33 cellular contexts compared by ENCODE assay signal in the genomic region with DNA sequence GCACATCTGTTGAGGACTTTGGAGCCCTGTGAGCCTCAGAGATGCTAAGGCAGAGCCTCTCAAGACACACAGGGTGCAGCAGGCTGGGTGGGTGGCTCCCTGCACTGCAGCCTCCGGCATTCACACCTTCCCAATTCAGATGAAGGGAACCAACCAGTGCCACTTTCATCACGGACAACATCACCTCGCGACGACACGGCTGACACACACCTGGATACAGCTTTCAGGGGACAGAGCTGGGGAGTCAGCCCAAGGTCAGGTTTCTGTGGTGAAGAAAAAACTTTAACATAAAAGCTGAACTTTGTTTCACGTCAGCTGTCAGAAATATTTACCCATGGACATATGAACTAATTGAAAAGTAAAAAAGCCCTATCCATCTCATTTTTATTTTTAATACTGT.
"Had no signal": no experiment of that assay in that cellular context is flagged by ENCODE, and none has a peak within 500 bp of the region (broad histone marks: within the 10 kb centered on the region; RNA-seq: fewer than 3 reads in every experiment).

No MANE protein-coding gene starts in this region.

- H3K36me3 ChIP-seq: SJCRH30 had no signal

- H3K4me2 ChIP-seq: PC-9 had no signal

- H3K27ac ChIP-seq: PC-9, RWPE1, SJCRH30, SK-N-MC had no signal

- H3K4me1 ChIP-seq: SJCRH30 had no signal

- H3K27me3 ChIP-seq: SJCRH30 had no signal

- ATAC-seq: Panc1, Right ventricle myocardium inferior, SK-N-SH treated with all-trans-retinoic acid at 6 μM for 48 hours, T-cell had no signal

- H2AFZ ChIP-seq: PC-9 had no signal

- H3K9me3 ChIP-seq: SJCRH30 had no signal

- DNase-seq: Karpas-422, NCI-H1048, NCI-H1092 treated with DMSO at 0.1 percent for 48 hours, NCI-H1105 treated with DMSO at 0.1 percent for 48 hours, NCI-H1417, NCI-H1436, NCI-H146, NCI-H1694, NCI-H187, NCI-H1930, NCI-H2029 treated with DMSO at 0.1 percent for 48 hours, NCI-H2081 treated with DMSO at 0.1 percent for 48 hours, NCI-H2107, NCI-H2171, NCI-H226, NCI-H446 treated with DMSO at 0.1 percent for 48 hours, NCI-H510A, NCI-H524, NCI-H526, NCI-H69, NCI-H748 treated with DMSO at 0.1 percent for 48 hours, NCI-H82, PC-9, SHP77, SIG-M5, SJCRH30, T-cell had no signal

- FAIRE-seq: RCC 7860 had no signal

- H3K4me3 ChIP-seq: PC-9, SJCRH30, SK-N-MC had no signal
